Comparison of ENCODE assay signal across 26 cellular contexts in genomic region chr5:162931501-162931900, GRCh38.
"Had no signal": no experiment of that assay in that cellular context is flagged by ENCODE, and none has a peak within 500 bp of the region (broad histone marks: within the 10 kb centered on the region; RNA-seq: fewer than 3 reads in every experiment).

No MANE protein-coding gene starts in this region.

- DNase-seq: activated effector memory CD4-positive, alpha-beta T cell treated with anti-CD3 and anti-CD28 coated beads, Interleukin-2, amount 50 U/mL, for 16 hours; activated effector memory CD4-positive, alpha-beta T cell treated with Interleukin-2 at 50 U/mL for 16 hours; activated gamma-delta T cell; activated gamma-delta T cell treated with Interleukin-2 at 50 U/mL for 16 hours; activated naive CD4-positive, alpha-beta T cell; activated naive CD4-positive, alpha-beta T cell treated with anti-CD3 and anti-CD28 coated beads for 36 hours; activated naive CD4-positive, alpha-beta T cell treated with anti-CD3 and anti-CD28 coated beads, Interleukin-2, amount 10 ng/mL, durations not matched to agents 7 days and 5 days; activated naive CD4-positive, alpha-beta T cell treated with anti-CD3 and anti-CD28 coated beads, Interleukin-2, amount 50 U/mL, for 16 hours; activated naive CD4-positive, alpha-beta T cell treated with Interleukin-2 at 50 U/mL for 16 hours; activated naive CD8-positive, alpha-beta T cell treated with anti-CD3 and anti-CD28 coated beads for 36 hours; activated naive CD8-positive, alpha-beta T cell treated with anti-CD3 and anti-CD28 coated beads, Interleukin-2, amount 10 ng/mL, durations not matched to agents 7 days and 5 days; activated naive CD8-positive, alpha-beta T cell treated with anti-CD3 and anti-CD28 coated beads, Interleukin-2, amount 50 U/mL, for 24 hours; activated T-cell treated with anti-CD3 and anti-CD28 coated beads, Interleukin-2, amount 50 U/mL, for 1 hour; activated T-cell treated with anti-CD3 and anti-CD28 coated beads, Interleukin-2, amount 50 U/mL, for 24 hours; activated T-cell treated with anti-CD3 and anti-CD28 coated beads, Interleukin-2, amount 50 U/mL, for 4 hours; activated T-cell treated with anti-CD3 and anti-CD28 coated beads, Interleukin-2, amount 50 U/mL, for 48 hours; activated T-cell treated with anti-CD3 and anti-CD28 coated beads, Interleukin-2, amount 50 U/mL, for 72 hours; adrenal gland; amniotic stem cell; amygdala; anterior cingulate cortex; aorta; body of pancreas; brain microvascular endothelial cell; central memory CD4-positive, alpha-beta T cell; cerebellar nuclear complex had no signal
